In genomic region chr9:136530472-136531089, GRCh38 we compare ENCODE assay signal across 10 cellular contexts. TPM values are rescaled to one million over a fixed set of nuclear protein-coding genes. Genes with fewer than 3 reads are reported as not detected.
DNase-seq lines count a peak whose midpoint lies in the region; TF ChIP-seq lines count a peak whose summit lies in the region.
"Had no signal": no experiment of that assay in that cellular context is flagged by ENCODE, and none has a peak within 500 bp of the region (broad histone marks: within the 10 kb centered on the region; RNA-seq: fewer than 3 reads in every experiment).

No MANE protein-coding gene starts in this region.

- H3K79me1 ChIP-seq in H9 (ENCODE audit: insufficient read depth, low read depth, low read length, poor library complexity, severe bottlenecking): peaks cover 4% of the 10 kb centered on the region

- H2BK12ac ChIP-seq in H9 (ENCODE audit: insufficient read length, low read depth, low read length): no peak overlapping the region

- H3K4me2 ChIP-seq in H9 (ENCODE audit: insufficient read depth, insufficient read length, low read length): no peak overlapping the region

- CTCF ChIA-PET in RWPE1 (lab: Yijun Ruan, JAX): interaction anchor here (0.6 to 1.6 kb wide), 2 partner anchors 46 to 95 kb away, joined by 3 to 8 read pairs; no protein-coding TSS in a partner anchor

- no peaks in the 10 kb centered on the region; the same call in 1 of the 2 replicates for H3K79me2 ChIP-seq in H9 (ENCODE audit: insufficient read depth, low read length)

- no peak overlapping the region for H3T11ph ChIP-seq in H9 (ENCODE audit: low read length)

- H3K27ac ChIP-seq in H9 (ENCODE audit: insufficient read length, low read depth, low read length): no peak overlapping the region
- H3K27ac ChIP-seq in RWPE1: peak overlapping the region; percentile 83
- H3K27ac ChIP-seq in esophagus squamous epithelium: peak overlapping the region in 3 of 4 donors; percentile 36 to 82 (median 40)

- H3K23ac ChIP-seq in H9 (ENCODE audit: insufficient read length, low read depth, low read length): no peak overlapping the region

- no peak overlapping the region for H2BK5ac ChIP-seq in H9 (ENCODE audit: insufficient read length, low read length)

- no peak overlapping the region for H2BK20ac ChIP-seq in H9 (ENCODE audit: low read depth, low read length, poor library complexity, severe bottlenecking)

- no peaks in the 10 kb centered on the region for H3K4me1 ChIP-seq in H9 (ENCODE audit: insufficient read depth, low read length)
- peaks cover 69 to 98% (median 89%) of the 10 kb centered on the region in 3 donors for H3K4me1 ChIP-seq in esophagus squamous epithelium

- intact Hi-C loops in esophagus squamous epithelium (cut with DNase I): no loop called here

- H4K5ac ChIP-seq in H9 (ENCODE audit: insufficient read length, low read depth, low read length): no peak overlapping the region

- H3K36me3 ChIP-seq in esophagus squamous epithelium: peaks cover 0 to 22% (median 0%) of the 10 kb centered on the region in 3 donors

- H3K4me3 Mint-ChIP-seq in H9: peak overlapping the region in 1 of 2 experiments; percentile 38; a peak in 2 of 5 replicates

- no peak overlapping the region for H4K8ac ChIP-seq in H9 (replicated peaks; ENCODE audit: insufficient read length, low read depth, low read length)

- no peak overlapping the region for H3K4ac ChIP-seq in H9 (ENCODE audit: low read depth, low read length)

- no peaks in the 10 kb centered on the region for H3K27me3 Mint-ChIP-seq in H9 (ENCODE audit: low read depth)

- no peak overlapping the region for H2BK15ac ChIP-seq in H9 (ENCODE audit: low read depth, low read length)

- peaks cover 6 to 8% of the 10 kb centered on the region in 2 experiments for H3K9me3 Mint-ChIP-seq in H9

- WGBS in H9 (ENCODE audit: extremely low coverage, insufficient read length, low lambda C conversion rate): no CpG with 5 or more reads among the region's 19 CpGs
- 42 to 52% methylated on average over 6 to 10 of the region's 19 CpGs for WGBS in esophagus squamous epithelium, 2 donors

- H2AK5ac ChIP-seq in H9 (ENCODE audit: insufficient read length, low read length): no peak overlapping the region

- POLR2A ChIA-PET in RWPE1 (lab: Yijun Ruan, JAX; ENCODE audit: low non-redundant PET): interaction anchor here (1.1 kb wide), 1 partner anchor 17 kb away, joined by 3 read pairs; no protein-coding TSS in a partner anchor

- H2BK120ac ChIP-seq in H9 (ENCODE audit: low read depth, low read length, poor library complexity, severe bottlenecking): no peak overlapping the region

- H3K56ac ChIP-seq in H9 (ENCODE audit: insufficient read length, low read depth, low read length): no peak overlapping the region

- H4K20me1 ChIP-seq in H9 (ENCODE audit: control insufficient read depth, insufficient read depth, insufficient read length): no peaks in the 10 kb centered on the region

- peaks cover 5 to 33% of the 10 kb centered on the region in 2 experiments for H3K4me1 Mint-ChIP-seq in H9

- no peaks in the 10 kb centered on the region for H3K27me3 ChIP-seq in H9 (ENCODE audit: insufficient read depth, low read length)
- H3K27me3 ChIP-seq in esophagus squamous epithelium: no peaks in the 10 kb centered on the region
- H3K27me3 ChIP-seq: right lobe of liver, stomach had no signal

- no peak for TF ChIP-seq POLR2A in esophagus squamous epithelium (IDR thresholded peaks at IDR 0.05)

- H3K36me3 Mint-ChIP-seq in H9 (ENCODE audit: insufficient read depth in 1 of 3, low read depth in 3 of 3): peaks cover 4 to 5% (median 5%) of the 10 kb centered on the region in 3 experiments; a peak in 3 of 7 replicates

- H3K27ac Mint-ChIP-seq in H9: peak overlapping the region; percentile 64 to 78 (median 77); a peak in 4 of 7 replicates

- no peak overlapping the region for H3K14ac ChIP-seq in H9 (ENCODE audit: insufficient read depth, low read length)

- H3K4me3 ChIP-seq in esophagus squamous epithelium: peak overlapping the region in 1 of 4 donors; percentile 12
- H3K4me3 ChIP-seq: right lobe of liver had no signal

- DNase-seq in H9 (no peak), RWPE1 (ENCODE audit: low spot score) (no peak), esophagus squamous epithelium (lab: John Stamatoyannopoulos, UW) (no peak), retina (peak; percentile 57), NCI-H2107 treated with DMSO at 0.1 percent for 48 hours (lab: John Stamatoyannopoulos, UW; ENCODE audit: unreplicated experiment) (no peak), DMS 273 (lab: John Stamatoyannopoulos, UW; ENCODE audit: unreplicated experiment) (no peak), NCI-H526 (lab: John Stamatoyannopoulos, UW) (no peak)
- DNase-seq: NCI-H2029, right lobe of liver, stomach had no signal

- no peak overlapping the region for H4K91ac ChIP-seq in H9 (ENCODE audit: insufficient read length, low read depth, low read length)

- no peak overlapping the region for H3K18ac ChIP-seq in H9 (ENCODE audit: insufficient read length, low read depth, low read length)

- no peaks in the 10 kb centered on the region for H3K23me2 ChIP-seq in H9 (ENCODE audit: insufficient read length, low read depth, low read length, poor library complexity, severe bottlenecking)

- H2AFZ ChIP-seq in H9 (ENCODE audit: low read length): no peak overlapping the region

- no peak for TF ChIP-seq CTCF in H9 (conservative IDR thresholded peaks at IDR 0.05)
- TF ChIP-seq CTCF in RWPE1 (conservative IDR thresholded peaks at IDR 0.05; ENCODE audit: low read depth): no peak
- no peak for TF ChIP-seq CTCF in esophagus squamous epithelium (IDR thresholded peaks at IDR 0.05)

- H3K9ac ChIP-seq in H9 (ENCODE audit: extremely low read depth, insufficient read length, low read length): no peak overlapping the region

- H3K9me3 ChIP-seq in H9 (ENCODE audit: control insufficient read depth, low read depth, low read length) (no peaks in the 10 kb centered on the region), esophagus squamous epithelium (no peaks in the 10 kb centered on the region)
- H3K9me3 ChIP-seq: right lobe of liver, stomach had no signal

RNA-seq across cellular contexts. Expression of gene NOTCH1, which starts 15.3 kb away (rescaled TPM):
- 63.7 and 71.6 TPM in 2 replicates for total RNA-seq in H9 (2021)
- 10 to 100 TPM; 32.0 to 40.8 (median 36.2) TPM for total RNA-seq in esophagus squamous epithelium

RNA-seq across cellular contexts. Expression of gene SEC16A, which starts 47.7 kb away (rescaled TPM):
- total RNA-seq in H9 (2021) (52.1 and 56.4 TPM in 2 replicates), esophagus squamous epithelium (10 to 100 TPM; 31.2 to 49.1 (median 38.6) TPM)
